9 cellular contexts compared by ENCODE assay signal in the genomic region with DNA sequence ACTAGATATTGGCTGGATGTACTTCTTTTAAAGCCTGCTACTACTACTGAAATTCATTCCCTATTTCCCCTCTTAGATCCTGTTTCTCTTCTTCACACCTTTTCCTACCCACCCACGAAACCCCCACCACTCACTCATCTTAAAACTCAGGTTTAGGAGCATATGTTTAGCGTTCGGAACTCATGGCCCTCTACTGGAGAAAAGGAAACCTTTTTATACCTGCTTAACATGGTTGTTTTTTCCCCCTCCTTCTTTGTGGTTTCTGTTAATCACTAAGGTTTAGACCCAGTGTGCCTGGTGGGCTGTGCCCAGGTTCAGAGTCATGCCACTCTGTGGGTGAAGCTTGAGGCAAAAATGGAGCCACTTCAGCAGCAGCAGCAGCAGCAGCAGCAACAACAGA. TPM values are rescaled to one million over a fixed set of nuclear protein-coding genes. Genes with fewer than 3 reads are reported as not detected.
A peak's percentile ranks its signal among the peaks of the same experiment; 100 is the strongest.
DNase-seq lines count a peak whose midpoint lies in the region; ATAC-seq and TF ChIP-seq lines count a peak whose summit lies in the region.
"Had no signal": no experiment of that assay in that cellular context is flagged by ENCODE, and none has a peak within 500 bp of the region (broad histone marks: within the 10 kb centered on the region; RNA-seq: fewer than 3 reads in every experiment).

No MANE protein-coding gene starts in this region.

- POLR2A ChIA-PET in WTC11 (lab: Charles Lee) = no interaction called here

- DNase-seq in DMS 273 (lab: John Stamatoyannopoulos, UW; ENCODE audit: unreplicated experiment) = peak; percentile 27
- DNase-seq in DMS 273 treated with DMSO at 0.1 percent for 48 hours (lab: John Stamatoyannopoulos, UW) = no peak
- DNase-seq in WTC11 (ENCODE audit: low spot score) = no peak
- DNase-seq in effector CD4-positive, alpha-beta T cell = peak; percentile 3
- peak; percentile 17 to 34 for DNase-seq in stimulated activated CD8-positive, alpha-beta memory T cell treated with anti-CD3 and anti-CD28 coated beads, Interleukin-7, amount 100 ng/mL, for 4 hours (ENCODE audit: low read depth in 2 of 2)
- no peak for DNase-seq in NCI-H2081 (lab: John Stamatoyannopoulos, UW)
- DNase-seq: left cardiac atrium had no signal

- TF ChIP-seq CTCF in WTC11 (IDR thresholded peaks at IDR 0.05) = no peak

- peaks cover 55% of the 10 kb centered on the region for H3K4me1 Mint-ChIP-seq in WTC11

- H3K27me3 Mint-ChIP-seq in WTC11 (ENCODE audit: low read depth) = no peaks in the 10 kb centered on the region; the same call in 1 of the 2 replicates

- H3K4me3 Mint-ChIP-seq in WTC11 = peak overlapping the region; percentile 98

- H3K36me3 Mint-ChIP-seq in WTC11 = peaks cover 51% of the 10 kb centered on the region

- no peaks in the 10 kb centered on the region for H3K9me3 Mint-ChIP-seq in WTC11

- H3K27ac Mint-ChIP-seq in WTC11 = peak overlapping the region; percentile 91

- CTCF ChIA-PET in WTC11 (lab: Charles Lee) = interaction anchor here (0.9 kb wide), 1 partner anchor 13 kb away, joined by 3 read pairs; no protein-coding TSS in a partner anchor

- ATAC-seq in WTC11 = no peak
- no peak for ATAC-seq in HG02798 (IDR thresholded peaks at IDR 0.05; ENCODE audit: poor library complexity, unreplicated experiment)
- no peak for ATAC-seq in GM18511 (IDR thresholded peaks at IDR 0.05; ENCODE audit: unreplicated experiment)
- ATAC-seq: left cardiac atrium had no signal

TF ChIP-seq in WTC11, 78 proteins besides CTCF, POLR2A, EP300 and RAD21:
- TF ChIP-seq USF2 (CRISPR knock-in tag; IDR thresholded peaks at IDR 0.05) (no peak), JUN (CRISPR knock-in tag; IDR thresholded peaks at IDR 0.05) (no peak), FOXP4 (CRISPR knock-in tag; IDR thresholded peaks at IDR 0.05) (no peak), ELF4 (CRISPR knock-in tag; IDR thresholded peaks at IDR 0.05; ENCODE audit: low read depth) (no peak), ZBTB21 (CRISPR knock-in tag; IDR thresholded peaks at IDR 0.05; ENCODE audit: borderline replicate concordance) (no peak), MLX (CRISPR knock-in tag; IDR thresholded peaks at IDR 0.05) (no peak), ZNF396 (CRISPR knock-in tag; IDR thresholded peaks at IDR 0.05; ENCODE audit: borderline replicate concordance) (no peak), HMGXB4 (CRISPR knock-in tag; IDR thresholded peaks at IDR 0.05) (no peak), SP1 (CRISPR knock-in tag; conservative IDR thresholded peaks at IDR 0.05) (no peak)
- TF ChIP-seq, protein P1, sequence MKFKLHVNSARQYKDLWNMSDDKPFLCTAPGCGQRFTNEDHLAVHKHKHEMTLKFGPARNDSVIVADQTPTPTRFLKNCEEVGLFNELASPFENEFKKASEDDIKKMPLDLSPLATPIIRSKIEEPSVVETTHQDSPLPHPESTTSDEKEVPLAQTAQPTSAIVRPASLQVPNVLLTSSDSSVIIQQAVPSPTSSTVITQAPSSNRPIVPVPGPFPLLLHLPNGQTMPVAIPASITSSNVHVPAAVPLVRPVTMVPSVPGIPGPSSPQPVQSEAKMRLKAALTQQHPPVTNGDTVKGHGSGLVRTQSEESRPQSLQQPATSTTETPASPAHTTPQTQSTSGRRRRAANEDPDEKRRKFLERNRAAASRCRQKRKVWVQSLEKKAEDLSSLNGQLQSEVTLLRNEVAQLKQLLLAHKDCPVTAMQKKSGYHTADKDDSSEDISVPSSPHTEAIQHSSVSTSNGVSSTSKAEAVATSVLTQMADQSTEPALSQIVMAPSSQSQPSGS (CRISPR knock-in tag; IDR thresholded peaks at IDR 0.05; ENCODE audit: borderline replicate concordance, low read depth) = no peak
- TF ChIP-seq, protein P2, sequence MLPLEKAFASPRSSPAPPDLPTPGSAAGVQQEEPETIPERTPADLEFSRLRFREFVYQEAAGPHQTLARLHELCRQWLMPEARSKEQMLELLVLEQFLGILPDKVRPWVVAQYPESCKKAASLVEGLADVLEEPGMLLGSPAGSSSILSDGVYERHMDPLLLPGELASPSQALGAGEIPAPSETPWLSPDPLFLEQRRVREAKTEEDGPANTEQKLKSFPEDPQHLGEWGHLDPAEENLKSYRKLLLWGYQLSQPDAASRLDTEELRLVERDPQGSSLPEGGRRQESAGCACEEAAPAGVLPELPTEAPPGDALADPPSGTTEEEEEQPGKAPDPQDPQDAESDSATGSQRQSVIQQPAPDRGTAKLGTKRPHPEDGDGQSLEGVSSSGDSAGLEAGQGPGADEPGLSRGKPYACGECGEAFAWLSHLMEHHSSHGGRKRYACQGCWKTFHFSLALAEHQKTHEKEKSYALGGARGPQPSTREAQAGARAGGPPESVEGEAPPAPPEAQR (CRISPR knock-in tag; IDR thresholded peaks at IDR 0.05) = no peak

RNA-seq across cellular contexts. Expression of gene ARID3B, which starts 2.6 kb away (rescaled TPM):
- 122 to 133 TPM (median 124 TPM) in 3 replicates for total RNA-seq in WTC11 (2021)

Comparison
In these comparisons a context has a peak if more than half of its experiments do, and no peak if none do; other contexts are left out.
1. DNase-seq: peak in DMS 273 (single experiment), effector CD4-positive, alpha-beta T cell (single experiment) and stimulated activated CD8-positive, alpha-beta memory T cell treated with anti-CD3 and anti-CD28 coated beads, Interleukin-7, amount 100 ng/mL, for 4 hours (2 of 2); none in DMS 273 treated with DMSO at 0.1 percent for 48 hours (single experiment), WTC11 (single experiment) and NCI-H2081 (0 of 2).